Comparison of ENCODE assay signal across 14 cellular contexts in genomic region chr9:108162664-108163063, GRCh38.
DNase-seq lines count a peak whose midpoint lies in the region; ATAC-seq and TF ChIP-seq lines count a peak whose summit lies in the region.
"Had no signal": no experiment of that assay in that cellular context is flagged by ENCODE, and none has a peak within 500 bp of the region (broad histone marks: within the 10 kb centered on the region; RNA-seq: fewer than 3 reads in every experiment).

No MANE protein-coding gene starts in this region.

- H3K4me3 ChIP-seq in fibroblast of mammary gland (ENCODE audit: control insufficient read depth, low read depth, low read length): no peak overlapping the region
- no peak overlapping the region for H3K4me3 ChIP-seq in skeletal muscle satellite cell (ENCODE audit: low read length)
- H3K4me3 ChIP-seq: right lobe of liver had no signal

- H3K36me3 ChIP-seq in skeletal muscle satellite cell (ENCODE audit: insufficient read depth, low read length): no peaks in the 10 kb centered on the region
- H3K36me3 ChIP-seq: right lobe of liver had no signal

- peaks cover 22% of the 10 kb centered on the region for H3K4me1 ChIP-seq in skeletal muscle satellite cell (ENCODE audit: control insufficient read depth, insufficient read depth, low read length)
- H3K4me1 ChIP-seq: right lobe of liver had no signal

- no peaks in the 10 kb centered on the region for H3K4me1 Mint-ChIP-seq in activated CD4-positive, alpha-beta memory T cell treated with anti-CD3 and anti-CD28 coated beads for 36 hours (ENCODE audit: low read depth)
- H3K4me1 Mint-ChIP-seq: T-helper 17 cell had no signal

- H3K9me3 ChIP-seq in skeletal muscle satellite cell (replicated peaks; ENCODE audit: low read length): no peaks in the 10 kb centered on the region
- H3K9me3 ChIP-seq: Caco-2, right lobe of liver had no signal

- H3K36me3 Mint-ChIP-seq in activated naive CD4-positive, alpha-beta T cell treated with anti-CD3 and anti-CD28 coated beads, Interleukin-2, amount 50 U/mL, for 72 hours: no peaks in the 10 kb centered on the region
- H3K36me3 Mint-ChIP-seq in activated CD4-positive, alpha-beta memory T cell treated with anti-CD3 and anti-CD28 coated beads for 36 hours: no peaks in the 10 kb centered on the region
- H3K36me3 Mint-ChIP-seq: natural killer cell treated with Interleukin-12 subunit alpha and Interleukin-12 subunit beta and Interleukin-15 and Interleukin-18, amount 100 ng/mL, for 72 hours had no signal

- no peak for ATAC-seq in HG03571 (IDR thresholded peaks at IDR 0.05; ENCODE audit: unreplicated experiment)
- no peak for ATAC-seq in activated naive CD4-positive, alpha-beta T cell treated with anti-CD3 and anti-CD28 coated beads, Interleukin-2, amount 50 U/mL, for 72 hours
- ATAC-seq: natural killer cell treated with Interleukin-12 subunit alpha and Interleukin-12 subunit beta and Interleukin-15 and Interleukin-18, amount 100 ng/mL, for 72 hours; right lobe of liver; T-helper 17 cell had no signal

- no peak overlapping the region for H3K27ac Mint-ChIP-seq in activated naive CD4-positive, alpha-beta T cell treated with anti-CD3 and anti-CD28 coated beads, Interleukin-2, amount 50 U/mL, for 72 hours
- H3K27ac Mint-ChIP-seq in activated CD4-positive, alpha-beta memory T cell treated with anti-CD3 and anti-CD28 coated beads for 36 hours: no peak overlapping the region
- H3K27ac Mint-ChIP-seq: natural killer cell treated with Interleukin-12 subunit alpha and Interleukin-12 subunit beta and Interleukin-15 and Interleukin-18, amount 100 ng/mL, for 72 hours; T-helper 17 cell had no signal

- peaks cover 4 to 22% of the 10 kb centered on the region in 2 donors for H3K9me3 Mint-ChIP-seq in activated naive CD4-positive, alpha-beta T cell treated with anti-CD3 and anti-CD28 coated beads, Interleukin-2, amount 50 U/mL, for 72 hours
- H3K9me3 Mint-ChIP-seq in activated CD4-positive, alpha-beta memory T cell treated with anti-CD3 and anti-CD28 coated beads for 36 hours: peaks cover 7% of the 10 kb centered on the region

- POLR2A ChIA-PET in activated CD4-positive, alpha-beta memory T cell treated with anti-CD3 and anti-CD28 coated beads for 36 hours (lab: Charles Lee): no interaction called here

- H3K4me2 ChIP-seq in skeletal muscle satellite cell (ENCODE audit: low read length): peak overlapping the region; percentile 39

- no peak overlapping the region for H3K4me3 Mint-ChIP-seq in activated CD4-positive, alpha-beta memory T cell treated with anti-CD3 and anti-CD28 coated beads for 36 hours
- H3K4me3 Mint-ChIP-seq: natural killer cell treated with Interleukin-12 subunit alpha and Interleukin-12 subunit beta and Interleukin-15 and Interleukin-18, amount 100 ng/mL, for 72 hours; T-helper 17 cell had no signal

- H3K9ac ChIP-seq in skeletal muscle satellite cell (ENCODE audit: low read depth, low read length): peak overlapping the region; percentile 7

- DNase-seq in GM04504 (ENCODE audit: low read depth): peak; percentile 81
- DNase-seq in SW480 (ENCODE audit: low spot score): peak; percentile 27
- DNase-seq in fibroblast of mammary gland (ENCODE audit: low read depth): peak; percentile 94
- no peak for DNase-seq in NCI-H510A treated with DMSO at 0.1 percent for 48 hours (lab: John Stamatoyannopoulos, UW)
- no peak for DNase-seq in activated naive CD4-positive, alpha-beta T cell treated with anti-CD3 and anti-CD28 coated beads, Interleukin-2, amount 50 U/mL, for 72 hours (ENCODE audit: low spot score in 2 of 2)
- no peak for DNase-seq in activated CD4-positive, alpha-beta memory T cell treated with anti-CD3 and anti-CD28 coated beads for 36 hours
- DNase-seq: activated effector memory CD4-positive, alpha-beta T cell treated with anti-CD3 and anti-CD28 coated beads, Interleukin-2, amount 50 U/mL, for 16 hours; Caco-2; kidney; right lobe of liver; T-helper 17 cell had no signal

- TF ChIP-seq CTCF in fibroblast of mammary gland (conservative IDR thresholded peaks at IDR 0.05; ENCODE audit: control insufficient read depth, insufficient read depth, low read depth, low read length): no peak

- H3K27me3 ChIP-seq in skeletal muscle satellite cell (ENCODE audit: control insufficient read depth, insufficient read depth, low read length): no peaks in the 10 kb centered on the region
- H3K27me3 ChIP-seq: right lobe of liver had no signal

- H3K27me3 Mint-ChIP-seq in activated CD4-positive, alpha-beta memory T cell treated with anti-CD3 and anti-CD28 coated beads for 36 hours: no peaks in the 10 kb centered on the region
- H3K27me3 Mint-ChIP-seq: natural killer cell treated with Interleukin-12 subunit alpha and Interleukin-12 subunit beta and Interleukin-15 and Interleukin-18, amount 100 ng/mL, for 72 hours; T-helper 17 cell had no signal

- CTCF ChIA-PET in activated CD4-positive, alpha-beta memory T cell treated with anti-CD3 and anti-CD28 coated beads for 36 hours (lab: Charles Lee): no interaction called here

- intact Hi-C loops in activated CD4-positive, alpha-beta memory T cell treated with anti-CD3 and anti-CD28 coated beads for 36 hours (cut with micrococcal nuclease): no loop called here

Comparison
In these comparisons a context has a peak if more than half of its experiments do, and no peak if none do; other contexts are left out.
1. DNase-seq: peak in GM04504 (single experiment), SW480 (single experiment) and fibroblast of mammary gland (single experiment); none in NCI-H510A treated with DMSO at 0.1 percent for 48 hours (single experiment), activated naive CD4-positive, alpha-beta T cell treated with anti-CD3 and anti-CD28 coated beads, Interleukin-2, amount 50 U/mL, for 72 hours (0 of 2) and activated CD4-positive, alpha-beta memory T cell treated with anti-CD3 and anti-CD28 coated beads for 36 hours (single experiment).